Comparison of ENCODE assay signal across 9 cellular contexts in genomic region chr3:40170395-40170794, GRCh38.
DNase-seq lines count a peak whose midpoint lies in the region; ATAC-seq lines count a peak whose summit lies in the region.
"Had no signal": no experiment of that assay in that cellular context is flagged by ENCODE, and none has a peak within 500 bp of the region (broad histone marks: within the 10 kb centered on the region; RNA-seq: fewer than 3 reads in every experiment).

No MANE protein-coding gene starts in this region.

- no peak overlapping the region for H3K4me2 ChIP-seq in mesendoderm (ENCODE audit: low read length)

- H4K8ac ChIP-seq in mesendoderm (ENCODE audit: low read depth, low read length), result no peak overlapping the region

- no peak overlapping the region for H2BK5ac ChIP-seq in mesendoderm (ENCODE audit: low read length)

- H4K5ac ChIP-seq in mesendoderm (ENCODE audit: low read length), result no peak overlapping the region

- H3K18ac ChIP-seq in mesendoderm (ENCODE audit: low read length), result no peak overlapping the region

- DNase-seq in mesendoderm, result peak; percentile 79
- no peak for DNase-seq in SK-N-DZ (ENCODE audit: low spot score)
- DNase-seq in GOT3 (lab: John Stamatoyannopoulos, UW), result no peak
- no peak for DNase-seq in effector CD4-positive, alpha-beta T cell
- no peak for DNase-seq in NCI-H2107 (lab: John Stamatoyannopoulos, UW)
- DNase-seq: substantia nigra had no signal

- H3K4me1 ChIP-seq in mesendoderm (ENCODE audit: control insufficient read depth, low read depth, low read length), result peaks cover 2% of the 10 kb centered on the region

- no peak overlapping the region for H2AK5ac ChIP-seq in mesendoderm (ENCODE audit: low read length)

- H3K4me3 ChIP-seq in mesendoderm (ENCODE audit: low read length), result no peak overlapping the region

- H3K23ac ChIP-seq in mesendoderm (ENCODE audit: low read length), result no peak overlapping the region

- H3K56ac ChIP-seq in mesendoderm (ENCODE audit: low read length), result no peak overlapping the region

- H3K79me1 ChIP-seq in mesendoderm (ENCODE audit: low read length), result no peaks in the 10 kb centered on the region

- no peaks in the 10 kb centered on the region for H3K36me3 ChIP-seq in mesendoderm (ENCODE audit: control insufficient read depth, insufficient read depth, low read length)

- no peak overlapping the region for H2BK15ac ChIP-seq in mesendoderm (replicated peaks; ENCODE audit: low read depth)

- H3K79me2 ChIP-seq in mesendoderm (ENCODE audit: control insufficient read depth, insufficient read depth, low read length), result no peaks in the 10 kb centered on the region

- H3K27ac ChIP-seq in mesendoderm (ENCODE audit: low read depth, low read length), result no peak overlapping the region

- ATAC-seq in GM18907 (IDR thresholded peaks at IDR 0.05; ENCODE audit: unreplicated experiment) (peak; percentile 97), GM21576 (IDR thresholded peaks at IDR 0.05; ENCODE audit: unreplicated experiment) (peak; percentile 94), HG03159 (IDR thresholded peaks at IDR 0.05; ENCODE audit: unreplicated experiment) (peak; percentile 96)

- H2BK120ac ChIP-seq in mesendoderm (ENCODE audit: low read depth, low read length), result no peak overlapping the region

- no peak overlapping the region for H3K4ac ChIP-seq in mesendoderm (ENCODE audit: low read depth, low read length)

- WGBS in mesendoderm (ENCODE audit: extremely low coverage, insufficient coverage, low lambda C conversion rate), result no CpG with 5 or more reads among the region's 1 CpG

- H3K9ac ChIP-seq in mesendoderm (ENCODE audit: low read length), result no peak overlapping the region

- H3K27me3 ChIP-seq in mesendoderm (ENCODE audit: insufficient read depth, low read length, poor library complexity), result no peaks in the 10 kb centered on the region
